Comparison of ENCODE assay signal across 18 cellular contexts in genomic region chr2:24104906-24105305, GRCh38. TPM values are rescaled to one million over a fixed set of nuclear protein-coding genes. Genes with fewer than 3 reads are reported as not detected.
"Had no signal": no experiment of that assay in that cellular context is flagged by ENCODE, and none has a peak within 500 bp of the region (broad histone marks: within the 10 kb centered on the region; RNA-seq: fewer than 3 reads in every experiment).

No MANE protein-coding gene starts in this region.

- H3K27ac ChIP-seq: breast epithelium, left lung, prostate gland, sigmoid colon, testis had no signal

- H3K4me3 Mint-ChIP-seq: activated CD4-positive, alpha-beta memory T cell treated with anti-CD3 and anti-CD28 coated beads for 36 hours; activated naive CD8-positive, alpha-beta T cell treated with anti-CD3 and anti-CD28 coated beads, Interleukin-2, amount 10 ng/mL, durations not matched to agents 7 days and 5 days; activated T-cell treated with anti-CD3 and anti-CD28 coated beads, Interleukin-2, amount 50 U/mL, for 4 hours; nephron progenitor cell; stimulated activated naive CD8-positive, alpha-beta T cell treated with anti-CD3 and anti-CD28 coated beads, Interleukin-15, amount 100 ng/mL, for 72 hours had no signal

- H3K4me1 ChIP-seq: breast epithelium, left lung, prostate gland, sigmoid colon, testis had no signal

- H3K4me1 Mint-ChIP-seq: activated naive CD8-positive, alpha-beta T cell treated with anti-CD3 and anti-CD28 coated beads, Interleukin-2, amount 10 ng/mL, durations not matched to agents 7 days and 5 days; nephron progenitor cell; stimulated activated naive CD8-positive, alpha-beta T cell treated with anti-CD3 and anti-CD28 coated beads, Interleukin-15, amount 100 ng/mL, for 72 hours had no signal

- H3K36me3 ChIP-seq: breast epithelium, prostate gland had no signal

- H3K27me3 Mint-ChIP-seq: activated CD4-positive, alpha-beta memory T cell treated with anti-CD3 and anti-CD28 coated beads for 36 hours; stimulated activated naive CD8-positive, alpha-beta T cell treated with anti-CD3 and anti-CD28 coated beads, Interleukin-15, amount 100 ng/mL, for 72 hours had no signal

- H3K9me3 ChIP-seq: breast epithelium, left lung, prostate gland, sigmoid colon, testis had no signal

- H3K27ac Mint-ChIP-seq: activated CD4-positive, alpha-beta memory T cell treated with anti-CD3 and anti-CD28 coated beads for 36 hours; activated naive CD8-positive, alpha-beta T cell treated with anti-CD3 and anti-CD28 coated beads, Interleukin-2, amount 10 ng/mL, durations not matched to agents 7 days and 5 days; nephron progenitor cell had no signal

- ATAC-seq: activated T-cell treated with anti-CD3 and anti-CD28 coated beads, Interleukin-2, amount 50 U/mL, for 4 hours; left lung; stimulated activated naive CD8-positive, alpha-beta T cell treated with anti-CD3 and anti-CD28 coated beads, Interleukin-15, amount 100 ng/mL, for 72 hours had no signal

- DNase-seq: activated CD4-positive, alpha-beta memory T cell treated with anti-CD3 and anti-CD28 coated beads for 36 hours; activated CD4-positive, alpha-beta T cell treated with anti-CD3 and anti-CD28 coated beads for 1 hour; activated gamma-delta T cell; activated naive CD8-positive, alpha-beta T cell treated with anti-CD3 and anti-CD28 coated beads, Interleukin-2, amount 10 ng/mL, durations not matched to agents 7 days and 5 days; activated T-cell treated with anti-CD3 and anti-CD28 coated beads, Interleukin-2, amount 50 U/mL, for 4 hours; aorta; dermis blood vessel endothelial cell; left lung; mesenchymal stem cell; nephron progenitor cell; sigmoid colon; stimulated activated CD4-positive, alpha-beta T cell treated with anti-CD3 and anti-CD28 coated beads, Interleukin-12 subunit alpha, Interleukin-12 subunit beta, amount 100 ng/mL, for 4 hours; stimulated activated naive CD8-positive, alpha-beta T cell treated with anti-CD3 and anti-CD28 coated beads, Interleukin-15, amount 100 ng/mL, for 72 hours; T-helper 9 cell; testis had no signal

- H3K27me3 ChIP-seq: breast epithelium, left lung, sigmoid colon, testis had no signal

- H3K4me3 ChIP-seq: breast epithelium, left lung, prostate gland, sigmoid colon, testis had no signal

RNA-seq across cellular contexts. Expression of gene PFN4, which starts 18.2 kb away (rescaled TPM):
- total RNA-seq: activated naive CD8-positive, alpha-beta T cell treated with anti-CD3 and anti-CD28 coated beads, Interleukin-2, amount 10 ng/mL, durations not matched to agents 7 days and 5 days; activated T-cell treated with anti-CD3 and anti-CD28 coated beads, Interleukin-2, amount 50 U/mL, for 4 hours; epithelial cell of proximal tubule had no signal
